In genomic region chr1:65480684-65481405, GRCh38 we compare ENCODE assay signal across 1 cellular context.
TF ChIP-seq lines count a peak whose summit lies in the region.

No MANE protein-coding gene starts in this region.

TF ChIP-seq in K562, 482 proteins besides CTCF, POLR2A, EP300 and RAD21 (continued from another document and continues in another):
- TF ChIP-seq THRB (CRISPR knock-in tag; conservative IDR thresholded peaks at IDR 0.05) (no peak), E2F3 (CRISPR knock-in tag; IDR thresholded peaks at IDR 0.05) (no peak), PURB (CRISPR knock-in tag; IDR thresholded peaks at IDR 0.05; ENCODE audit: low read depth) (no peak), TRIM28 (IDR thresholded peaks at IDR 0.05) (no peak; the same call in 1 of the 2 replicates), PRMT5 (CRISPR knock-in tag; IDR thresholded peaks at IDR 0.05) (no peak), NFYB (IDR thresholded peaks at IDR 0.05; ENCODE audit: extremely low read depth, insufficient read length) (no peak), ZBTB26 (CRISPR knock-in tag; IDR thresholded peaks at IDR 0.05) (no peak), FOXJ2 (tag; IDR thresholded peaks at IDR 0.05) (no peak), GTF2B (IDR thresholded peaks at IDR 0.05; ENCODE audit: extremely low read depth, insufficient read length) (peak; percentile 20), CHD4 (IDR thresholded peaks at IDR 0.05; ENCODE audit: insufficient read depth, insufficient replicate concordance, low read depth, low read length, poor library complexity, severe bottlenecking) (no peak), ZNF263 (CRISPR knock-in tag; IDR thresholded peaks at IDR 0.05; ENCODE audit: borderline replicate concordance) (no peak), DACH1 (IDR thresholded peaks at IDR 0.05; ENCODE audit: partially characterized antibody) (peak; percentile 79), FOXP4 (CRISPR knock-in tag; IDR thresholded peaks at IDR 0.05; ENCODE audit: borderline replicate concordance) (no peak), MIER1 (IDR thresholded peaks at IDR 0.05; ENCODE audit: low read depth) (no peak), TAF1 (IDR thresholded peaks at IDR 0.05; ENCODE audit: control insufficient read depth, extremely low read depth, insufficient read depth, low read length, severe bottlenecking) (peak; percentile 84), KLF10 (CRISPR knock-in tag; IDR thresholded peaks at IDR 0.05) (no peak), THAP12 (CRISPR knock-in tag; IDR thresholded peaks at IDR 0.05) (0 out of 2 replicates have a peak, but pooled peaks have one; percentile 47), ZNF324 (CRISPR knock-in tag; IDR thresholded peaks at IDR 0.05) (no peak), ZNF121 (CRISPR knock-in tag; conservative IDR thresholded peaks at IDR 0.05) (no peak), CREB1 (IDR thresholded peaks at IDR 0.05) (0 out of 2 replicates have a peak, but pooled peaks have one; percentile 10), CREB1 (CRISPR knock-in tag; IDR thresholded peaks at IDR 0.05) (no peak), ZMIZ1 (IDR thresholded peaks at IDR 0.05; ENCODE audit: low read depth in 2 of 2, low read length in 2 of 2) (no peak), MTF1 (CRISPR knock-in tag; IDR thresholded peaks at IDR 0.05; ENCODE audit: borderline replicate concordance) (no peak), RHOXF2B (CRISPR knock-in tag; conservative IDR thresholded peaks at IDR 0.05) (no peak), TCF3 (CRISPR knock-in tag; IDR thresholded peaks at IDR 0.05) (peak; percentile 94), RBM17 (IDR thresholded peaks at IDR 0.05; ENCODE audit: borderline replicate concordance, low read depth, low read length) (no peak), NFE2L1 (tag; IDR thresholded peaks at IDR 0.05; ENCODE audit: borderline replicate concordance, low read depth) (no peak), CHD1 (IDR thresholded peaks at IDR 0.05; ENCODE audit: low read length) (peak; percentile 13), CUX1 (CRISPR knock-in tag; IDR thresholded peaks at IDR 0.05) (no peak), NCOA4 (IDR thresholded peaks at IDR 0.05; ENCODE audit: partially characterized antibody) (no peak), TCF7 (IDR thresholded peaks at IDR 0.05; ENCODE audit: borderline replicate concordance) (no peak), PRPF4 (IDR thresholded peaks at IDR 0.05; ENCODE audit: insufficient read depth, low read depth, low read length, poor library complexity, severe bottlenecking) (no peak), NR0B1 (IDR thresholded peaks at IDR 0.05; ENCODE audit: partially characterized antibody) (no peak), SMARCB1 (IDR thresholded peaks at IDR 0.05; ENCODE audit: insufficient read length, low read depth) (no peak), ARHGAP35 (IDR thresholded peaks at IDR 0.05; ENCODE audit: partially characterized antibody) (no peak), MXD1 (CRISPR knock-in tag; IDR thresholded peaks at IDR 0.05; ENCODE audit: borderline replicate concordance, poor library complexity, severe bottlenecking) (peak; percentile 16), ZNF766 (CRISPR knock-in tag; conservative IDR thresholded peaks at IDR 0.05) (no peak), PTRF (tag; IDR thresholded peaks at IDR 0.05) (no peak), KAT8 (IDR thresholded peaks at IDR 0.05; ENCODE audit: low read depth) (no peak), ZNF3 (CRISPR knock-in tag; IDR thresholded peaks at IDR 0.05) (no peak), JUND (IDR thresholded peaks at IDR 0.05; ENCODE audit: borderline replicate concordance, low read depth, low read length) (peak; percentile 63), JUND (tag; IDR thresholded peaks at IDR 0.05; ENCODE audit: borderline replicate concordance, low read depth, low read length) (peak; percentile 72; the same call in 1 of the 3 replicates), MNT (conservative IDR thresholded peaks at IDR 0.05) (peak; percentile 99), ADNP (tag; IDR thresholded peaks at IDR 0.05) (no peak)
